In the genomic region with DNA sequence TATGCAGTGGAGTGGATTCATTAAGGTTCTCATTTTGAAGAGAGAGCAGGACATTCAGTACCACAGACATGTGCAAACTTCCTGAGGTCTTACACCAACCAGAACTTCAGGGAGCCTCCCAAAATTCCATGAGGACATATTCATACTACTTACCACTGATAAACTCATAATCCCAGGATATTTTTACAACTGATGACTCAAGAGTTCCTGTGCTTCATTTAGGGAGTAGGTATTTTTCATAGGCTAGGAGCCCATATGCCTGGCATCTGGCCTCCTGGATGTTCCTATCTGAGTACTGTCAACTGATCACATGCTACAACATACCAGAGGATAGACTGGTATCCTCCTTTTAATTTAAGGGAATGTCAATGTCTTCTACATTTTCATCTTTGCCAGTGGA, we compare ENCODE assay signal across 18 cellular contexts.
A peak's percentile ranks its signal among the peaks of the same experiment; 100 is the strongest.
DNase-seq lines count a peak whose midpoint lies in the region; ATAC-seq, FAIRE-seq and TF ChIP-seq lines count a peak whose summit lies in the region.
"Had no signal": no experiment of that assay in that cellular context is flagged by ENCODE, and none has a peak within 500 bp of the region (broad histone marks: within the 10 kb centered on the region; RNA-seq: fewer than 3 reads in every experiment).

No MANE protein-coding gene starts in this region.

- H2AFZ ChIP-seq in endothelial cell of umbilical vein (ENCODE audit: low read depth, low read length) (no peak overlapping the region), keratinocyte (ENCODE audit: control insufficient read depth, low read length) (no peak overlapping the region)
- H2AFZ ChIP-seq: PC-9 had no signal

- no peak overlapping the region for H3K27ac ChIP-seq in endothelial cell of umbilical vein (ENCODE audit: insufficient read depth, low read depth, low read length)
- H3K27ac ChIP-seq in keratinocyte (ENCODE audit: control insufficient read depth, insufficient read depth, low read length), result no peak overlapping the region
- H3K27ac ChIP-seq: PC-9 had no signal

- H3K4me2 ChIP-seq in endothelial cell of umbilical vein (ENCODE audit: insufficient read depth, low read length), result no peak overlapping the region
- H3K4me2 ChIP-seq in keratinocyte (ENCODE audit: control insufficient read depth, extremely low read depth, insufficient read depth, low read depth, low read length), result no peak overlapping the region
- H3K4me2 ChIP-seq: PC-9 had no signal

- H3K9ac ChIP-seq in endothelial cell of umbilical vein (replicated peaks; ENCODE audit: extremely low read depth, insufficient read depth, low read length) (no peak overlapping the region), keratinocyte (ENCODE audit: control insufficient read depth, extremely low read depth, insufficient read depth, low read length) (no peak overlapping the region)

- peak; percentile 49 for DNase-seq in ELR (ENCODE audit: low read depth)
- peak; percentile 80 for DNase-seq in NCI-H226
- DNase-seq in endothelial cell of umbilical vein (ENCODE audit: low read depth, low spot score), result no peak
- peak; percentile 33 for DNase-seq in keratinocyte (ENCODE audit: low read depth, low spot score)
- no peak for DNase-seq in glomerular visceral epithelial cell (ENCODE audit: extremely low spot score)
- DNase-seq in GM10248 (ENCODE audit: extremely low spot score), result no peak
- DNase-seq: COR-L47, NCI-H1092 treated with DMSO at 0.1 percent for 48 hours, NCI-H1694 treated with DMSO at 0.1 percent for 48 hours, NCI-H69, PC-9, SHP77 had no signal

- H3K36me3 ChIP-seq in endothelial cell of umbilical vein (ENCODE audit: control insufficient read depth in 2 of 2, extremely low read depth in 1 of 2, insufficient read depth in 2 of 2, low read length in 2 of 2) (no peaks in the 10 kb centered on the region), keratinocyte (ENCODE audit: control insufficient read depth in 2 of 2, extremely low read depth in 1 of 2, insufficient read depth in 2 of 2, low read length in 2 of 2) (no peaks in the 10 kb centered on the region)
- H3K36me3 ChIP-seq: HAP-1 had no signal

- H3K4me3 ChIP-seq in endothelial cell of umbilical vein (replicated peaks in 1 of 3; ENCODE audit: insufficient read depth in 1 of 3, low read depth in 1 of 3, low read length in 3 of 3) (no peak overlapping the region), keratinocyte (ENCODE audit: control insufficient read depth in 2 of 3, extremely low read depth in 1 of 3, insufficient read depth in 2 of 3, low read depth in 1 of 3, low read length in 3 of 3) (no peak overlapping the region)
- H3K4me3 ChIP-seq: HAP-1, K562, PC-9 had no signal

- intact Hi-C loops in endothelial cell of umbilical vein (cut with micrococcal nuclease), result no loop called here

- dilution Hi-C loops in endothelial cell of umbilical vein (cut with MboI; ENCODE audit: extremely low pct_ligation_motif_present, low sequenced_read_pairs), result no loop called here
- dilution Hi-C loops in keratinocyte (cut with MboI; ENCODE audit: extremely low pct_ligation_motif_present, low sequenced_read_pairs), result no loop called here

- H3K27me3 ChIP-seq in endothelial cell of umbilical vein (ENCODE audit: control insufficient read depth in 2 of 2, insufficient read depth in 2 of 2, low read length in 2 of 2), result no peaks in the 10 kb centered on the region
- H3K27me3 ChIP-seq in keratinocyte (ENCODE audit: control insufficient read depth, extremely low read depth, insufficient read depth, low read length), result no peaks in the 10 kb centered on the region

- POLR2A ChIA-PET in endothelial cell of umbilical vein (lab: Charles Lee) (no interaction called here), GM10248 (lab: Yijun Ruan, JAX) (no interaction called here)

- BruUV-seq in endothelial cell of umbilical vein (replicated peaks; lab: Mats Ljungman, UMichigan), result no TSS peak

- H3K9me3 ChIP-seq in endothelial cell of umbilical vein (replicated peaks; ENCODE audit: control insufficient read depth, insufficient read depth, low read length) (no peaks in the 10 kb centered on the region), keratinocyte (ENCODE audit: control insufficient read depth, low read depth, low read length) (peaks cover 2% of the 10 kb centered on the region)

- TF ChIP-seq CTCF in endothelial cell of umbilical vein (IDR thresholded peaks at IDR 0.05; ENCODE audit: extremely low read depth in 1 of 2, insufficient read depth in 1 of 2, low read depth in 1 of 2, low read length in 2 of 2) (no peak), keratinocyte (optimal IDR thresholded peaks at IDR 0.05 in 1 of 3, IDR thresholded peaks at IDR 0.05 in 1 of 3, conservative IDR thresholded peaks at IDR 0.05 in 1 of 3; ENCODE audit: extremely low read depth in 1 of 3, insufficient read depth in 2 of 3, low read length in 3 of 3) (no peak), GM10248 (IDR thresholded peaks at IDR 0.05; ENCODE audit: control extremely low read depth, extremely low read depth, low read depth, missing control alignments) (no peak)

- TF ChIP-seq POLR2A in endothelial cell of umbilical vein (IDR thresholded peaks at IDR 0.05; ENCODE audit: low read depth, low read length), result no peak

- no peaks in the 10 kb centered on the region for H3K4me1 ChIP-seq in endothelial cell of umbilical vein (ENCODE audit: control insufficient read depth, extremely low read depth, insufficient read depth, low read length)
- H3K4me1 ChIP-seq in keratinocyte (ENCODE audit: control insufficient read depth, extremely low read depth, insufficient read depth, low read length), result no peaks in the 10 kb centered on the region

- CTCF ChIA-PET in endothelial cell of umbilical vein (lab: Charles Lee), result no interaction called here
- CTCF ChIA-PET in GM10248 (lab: Yijun Ruan, JAX), result no interaction called here

- ATAC-seq in GM21737 (IDR thresholded peaks at IDR 0.05; ENCODE audit: unreplicated experiment) (no peak), HG03280 (IDR thresholded peaks at IDR 0.05; ENCODE audit: unreplicated experiment) (no peak)
- ATAC-seq: K562, SK-N-SH treated with all-trans-retinoic acid at 6 μM for 48 hours had no signal

- H3K9me1 ChIP-seq in endothelial cell of umbilical vein (replicated peaks; ENCODE audit: control insufficient read depth, extremely low read depth, insufficient read depth, low read length) (no peaks in the 10 kb centered on the region), keratinocyte (ENCODE audit: control insufficient read depth, extremely low read depth, insufficient read depth, low read length) (no peaks in the 10 kb centered on the region)

- FAIRE-seq in endothelial cell of umbilical vein (lab: Jason Lieb, UNC) (no peak), keratinocyte (lab: Jason Lieb, UNC) (peak; percentile 75)
- FAIRE-seq: GM12892 had no signal

- no peaks in the 10 kb centered on the region for H4K20me1 ChIP-seq in endothelial cell of umbilical vein (replicated peaks; ENCODE audit: control insufficient read depth, extremely low read depth, insufficient read depth, low read length)
- H4K20me1 ChIP-seq in keratinocyte (ENCODE audit: control insufficient read depth, extremely low read depth, insufficient read depth, low read length), result no peaks in the 10 kb centered on the region

- H3K79me2 ChIP-seq in endothelial cell of umbilical vein (ENCODE audit: control insufficient read depth, insufficient read depth, low read length) (no peaks in the 10 kb centered on the region), keratinocyte (ENCODE audit: control insufficient read depth, insufficient read depth, low read length) (no peaks in the 10 kb centered on the region)

TF ChIP-seq in endothelial cell of umbilical vein, 7 proteins besides CTCF, POLR2A, EP300 and RAD21:
- TF ChIP-seq FOS (IDR thresholded peaks at IDR 0.05; ENCODE audit: borderline replicate concordance, insufficient read depth, low read length), result peak; percentile 23
- TF ChIP-seq MYC (IDR thresholded peaks at IDR 0.05; ENCODE audit: low read depth, low read length), result no peak

Comparison
In these comparisons a context has a peak if more than half of its experiments do, and no peak if none do; other contexts are left out.
1. DNase-seq: peak in ELR (single experiment), NCI-H226 (single experiment) and keratinocyte (single experiment); none in endothelial cell of umbilical vein (single experiment), glomerular visceral epithelial cell (single experiment) and GM10248 (single experiment).